ENCODE assay signal across 12 cellular contexts in genomic region chr13:39379118-39379517, GRCh38.
DNase-seq lines count a peak whose midpoint lies in the region; ATAC-seq lines count a peak whose summit lies in the region.
"Had no signal": no experiment of that assay in that cellular context is flagged by ENCODE, and none has a peak within 500 bp of the region (broad histone marks: within the 10 kb centered on the region; RNA-seq: fewer than 3 reads in every experiment).

No MANE protein-coding gene starts in this region.

- no peaks in the 10 kb centered on the region for H3K9me3 Mint-ChIP-seq in stimulated activated effector memory CD8-positive, alpha-beta T cell treated with anti-CD3 and anti-CD28 coated beads, Interleukin-12 subunit alpha, Interleukin-12 subunit beta, amount 100 ng/mL, for 72 hours
- H3K9me3 Mint-ChIP-seq: activated naive CD4-positive, alpha-beta T cell treated with anti-CD3 and anti-CD28 coated beads for 36 hours had no signal

- no peaks in the 10 kb centered on the region for H3K4me1 Mint-ChIP-seq in stimulated activated effector memory CD8-positive, alpha-beta T cell treated with anti-CD3 and anti-CD28 coated beads, Interleukin-12 subunit alpha, Interleukin-12 subunit beta, amount 100 ng/mL, for 72 hours

- peak; percentile 40 for DNase-seq in NCI-H82 (lab: John Stamatoyannopoulos, UW)
- no peak for DNase-seq in NCI-H82 treated with DMSO at 0.1 percent for 48 hours (lab: John Stamatoyannopoulos, UW; ENCODE audit: unreplicated experiment)
- no peak for DNase-seq in stimulated activated effector memory CD8-positive, alpha-beta T cell treated with anti-CD3 and anti-CD28 coated beads, Interleukin-12 subunit alpha, Interleukin-12 subunit beta, amount 100 ng/mL, for 72 hours (ENCODE audit: low spot score in 2 of 2)
- DNase-seq in foreskin melanocyte = no peak
- no peak for DNase-seq in RPMI8226
- DNase-seq in glomerular visceral epithelial cell (ENCODE audit: extremely low spot score) = no peak
- DNase-seq: activated naive CD4-positive, alpha-beta T cell treated with anti-CD3 and anti-CD28 coated beads for 36 hours; cerebellar nuclear complex; kidney had no signal

- no peaks in the 10 kb centered on the region for H3K36me3 Mint-ChIP-seq in stimulated activated effector memory CD8-positive, alpha-beta T cell treated with anti-CD3 and anti-CD28 coated beads, Interleukin-12 subunit alpha, Interleukin-12 subunit beta, amount 100 ng/mL, for 72 hours

- no peak overlapping the region for H3K27ac Mint-ChIP-seq in stimulated activated effector memory CD8-positive, alpha-beta T cell treated with anti-CD3 and anti-CD28 coated beads, Interleukin-12 subunit alpha, Interleukin-12 subunit beta, amount 100 ng/mL, for 72 hours
- H3K27ac Mint-ChIP-seq: activated naive CD4-positive, alpha-beta T cell treated with anti-CD3 and anti-CD28 coated beads for 36 hours had no signal

- H3K4me3 Mint-ChIP-seq in stimulated activated effector memory CD8-positive, alpha-beta T cell treated with anti-CD3 and anti-CD28 coated beads, Interleukin-12 subunit alpha, Interleukin-12 subunit beta, amount 100 ng/mL, for 72 hours = no peak overlapping the region
- H3K4me3 Mint-ChIP-seq: activated naive CD4-positive, alpha-beta T cell treated with anti-CD3 and anti-CD28 coated beads for 36 hours; neural crest cell had no signal

- peak; percentile 96 for ATAC-seq in GM21619 (IDR thresholded peaks at IDR 0.05; ENCODE audit: unreplicated experiment)
- peak; percentile 91 for ATAC-seq in HG03103 (IDR thresholded peaks at IDR 0.05; ENCODE audit: low read depth, unreplicated experiment)
- peak; percentile 24 for ATAC-seq in stimulated activated effector memory CD8-positive, alpha-beta T cell treated with anti-CD3 and anti-CD28 coated beads, Interleukin-12 subunit alpha, Interleukin-12 subunit beta, amount 100 ng/mL, for 72 hours

Comparison
In these comparisons a context has a peak if more than half of its experiments do, and no peak if none do; other contexts are left out.
1. ATAC-seq: peak in every context shown above with its lines; median percentile 96 in GM21619; 91 in HG03103; 24 in stimulated activated effector memory CD8-positive, alpha-beta T cell treated with anti-CD3 and anti-CD28 coated beads, Interleukin-12 subunit alpha, Interleukin-12 subunit beta, amount 100 ng/mL, for 72 hours.